In genomic region chr2:175853110-175853509, GRCh38 we compare ENCODE assay signal across 1 cellular context.
TF ChIP-seq lines count a peak whose summit lies in the region.

No MANE protein-coding gene starts in this region.

TF ChIP-seq in K562, 482 proteins besides CTCF, POLR2A, EP300 and RAD21 (continued from another document):
- TF ChIP-seq ZNF407 (IDR thresholded peaks at IDR 0.05; ENCODE audit: low read depth) (no peak), NFYB (IDR thresholded peaks at IDR 0.05; ENCODE audit: extremely low read depth, insufficient read length) (no peak), MAFG (tag; conservative IDR thresholded peaks at IDR 0.05) (peak; percentile 82), ZNF609 (CRISPR knock-in tag; IDR thresholded peaks at IDR 0.05; ENCODE audit: borderline replicate concordance) (no peak)
